ENCODE assay signal across 25 cellular contexts in genomic region chr14:69480136-69480535, GRCh38. TPM values are rescaled to one million over a fixed set of nuclear protein-coding genes. Genes with fewer than 3 reads are reported as not detected.
"Had no signal": no experiment of that assay in that cellular context is flagged by ENCODE, and none has a peak within 500 bp of the region (broad histone marks: within the 10 kb centered on the region; RNA-seq: fewer than 3 reads in every experiment).

No MANE protein-coding gene starts in this region.

- H3K4me1 Mint-ChIP-seq: endodermal cell had no signal

- DNase-seq: colonic mucosa; cortex of kidney; effector CD8-positive, alpha-beta T cell; effector memory CD8-positive, alpha-beta T cell; endodermal cell; erythroblast; esophagus squamous epithelium; foreskin fibroblast; foreskin melanocyte; gastrocnemius medialis; glutamatergic neuron; head of caudate nucleus; heart right ventricle; hippocampal formation; left cardiac atrium; left lung; left ventricle myocardium superior; lower lobe of right lung; mesenchymal stem cell; mucosa of descending colon; naive B cell had no signal

- H3K4me3 Mint-ChIP-seq: dendritic cell treated with granulocyte-macrophage colony-stimulating factor and Interleukin-4, amounts not matched to agents 40 ng/mL and 50 ng/mL, for 4 days; effector memory CD8-positive, alpha-beta T cell; endodermal cell; mesothelial cell of epicardium; naive B cell had no signal

- H3K27ac Mint-ChIP-seq: dendritic cell treated with granulocyte-macrophage colony-stimulating factor and Interleukin-4, amounts not matched to agents 40 ng/mL and 50 ng/mL, for 4 days; effector memory CD8-positive, alpha-beta T cell; endodermal cell; mesothelial cell of epicardium had no signal

- H3K9me3 Mint-ChIP-seq: dendritic cell treated with granulocyte-macrophage colony-stimulating factor and Interleukin-4, amounts not matched to agents 40 ng/mL and 50 ng/mL, for 4 days; effector memory CD8-positive, alpha-beta T cell; mesothelial cell of epicardium had no signal

- ATAC-seq: effector memory CD8-positive, alpha-beta T cell; esophagus mucosa; gastrocnemius medialis; heart right ventricle; left cardiac atrium; left lung; left ventricle myocardium superior; lower lobe of right lung; mucosa of descending colon had no signal

- H3K36me3 Mint-ChIP-seq: mesothelial cell of epicardium, naive B cell had no signal

- H3K9me3 ChIP-seq: colonic mucosa, esophagus squamous epithelium, gastrocnemius medialis, heart right ventricle, left lung, lower lobe of right lung, mucosa of descending colon had no signal

RNA-seq across cellular contexts. Expression of gene PLEKHD1, which starts 4.4 kb away (rescaled TPM):
- total RNA-seq: esophagus mucosa, lung microvascular endothelial cell had no signal
